18 cellular contexts compared by ENCODE assay signal in the genomic region with DNA sequence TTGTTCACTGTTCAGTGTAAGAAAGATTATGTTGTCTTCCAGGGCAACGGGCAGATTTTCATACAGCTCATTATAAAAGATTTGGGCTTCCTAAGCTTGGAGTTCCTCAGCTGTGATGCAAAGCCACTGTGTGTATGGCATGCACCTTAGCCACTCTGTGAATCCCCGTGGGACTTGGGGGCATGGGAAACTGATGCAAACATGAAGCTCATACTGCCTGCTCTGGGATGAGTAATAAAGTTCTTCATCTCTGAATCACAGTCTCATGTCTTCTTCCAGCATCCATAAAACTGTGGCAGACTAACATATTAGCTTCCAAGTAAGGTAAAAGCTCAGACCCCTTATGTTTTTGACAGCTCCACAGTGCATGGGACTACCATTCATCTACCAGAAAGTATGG.
DNase-seq lines count a peak whose midpoint lies in the region; ATAC-seq, FAIRE-seq and TF ChIP-seq lines count a peak whose summit lies in the region.
"Had no signal": no experiment of that assay in that cellular context is flagged by ENCODE, and none has a peak within 500 bp of the region (broad histone marks: within the 10 kb centered on the region; RNA-seq: fewer than 3 reads in every experiment).

No MANE protein-coding gene starts in this region.

- DNase-seq in right lobe of liver (no peak), HepG2 (ENCODE audit: low spot score) (no peak), astrocyte (ENCODE audit: low read depth) (peak; percentile 8), foreskin keratinocyte (peak; percentile 2 to 40), urothelium cell line (ENCODE audit: low spot score) (peak; percentile 35), germinal center (ENCODE audit: low spot score) (no peak), GM19239 (ENCODE audit: insufficient read length, low spot score) (no peak)
- DNase-seq in activated naive CD4-positive, alpha-beta T cell treated with Interleukin-2 at 50 U/mL for 16 hours: no peak
- DNase-seq: activated CD4-positive, CD25-positive, alpha-beta regulatory T cell treated with anti-CD3 and anti-CD28 coated beads, Interleukin-2, amount 50 U/mL, for 72 hours; amniotic stem cell; NCI-H1417; NCI-H2171 treated with DMSO at 0.1 percent for 48 hours; stomach had no signal

- H3K4me3 Mint-ChIP-seq in astrocyte (ENCODE audit: unreplicated experiment): no peak overlapping the region
- H3K4me3 Mint-ChIP-seq: natural killer cell treated with Interleukin-12 subunit alpha and Interleukin-12 subunit beta and Interleukin-15 and Interleukin-18, amount 100 ng/mL, for 72 hours had no signal

- TF ChIP-seq RAD21 in HepG2 (CRISPR knock-in tag; IDR thresholded peaks at IDR 0.05): no peak

- CTCF ChIA-PET in HepG2 (lab: Yijun Ruan, JAX; ENCODE audit: low intra/inter-chr PET ratio, low total read pairs): no interaction called here

- TF ChIP-seq EP300 in HepG2 (IDR thresholded peaks at IDR 0.05; ENCODE audit: low read depth in 2 of 2, low read length in 2 of 2) (no peak), HepG2 (CRISPR knock-in tag; IDR thresholded peaks at IDR 0.05; ENCODE audit: borderline replicate concordance) (no peak)

- H3K27ac ChIP-seq in right lobe of liver (peak overlapping the region; percentile 15 to 72 (median 26)), HepG2 (ENCODE audit: extremely low read length, insufficient read depth, low read length) (no peak overlapping the region), astrocyte (ENCODE audit: low read depth, low read length) (peak overlapping the region; percentile 27), foreskin keratinocyte (no peak overlapping the region)
- H3K27ac ChIP-seq: HL-60, stomach had no signal

- H2AFZ ChIP-seq in HepG2 (ENCODE audit: low read length) (no peak overlapping the region), astrocyte (ENCODE audit: low read depth, low read length) (no peak overlapping the region)

- in situ Hi-C loops in HepG2 (cut with HindIII; ENCODE audit: extremely low pct_ligation_motif_present, low pct_unique_long_range_greater_than_20kb): no loop called here

- H3K36me3 Mint-ChIP-seq in astrocyte (ENCODE audit: low read depth, unreplicated experiment): no peaks in the 10 kb centered on the region
- H3K36me3 Mint-ChIP-seq: natural killer cell treated with Interleukin-12 subunit alpha and Interleukin-12 subunit beta and Interleukin-15 and Interleukin-18, amount 100 ng/mL, for 72 hours had no signal

- no TSS peak for BruUV-seq in HepG2 (replicated peaks; lab: Mats Ljungman, UMichigan)

- no peak for TF ChIP-seq CTCF in right lobe of liver (IDR thresholded peaks at IDR 0.05)
- TF ChIP-seq CTCF in HepG2 (CRISPR knock-in tag; IDR thresholded peaks at IDR 0.05): no peak
- TF ChIP-seq CTCF in astrocyte (IDR thresholded peaks at IDR 0.05; ENCODE audit: insufficient read depth, low read depth, low read length): no peak
- no peak for TF ChIP-seq CTCF in foreskin keratinocyte (conservative IDR thresholded peaks at IDR 0.05)

- H3K9ac ChIP-seq in HepG2 (ENCODE audit: insufficient read depth, low read depth, low read length): no peak overlapping the region
- no peak overlapping the region for H3K9ac ChIP-seq in astrocyte (ENCODE audit: low read length)

- H3K27ac Mint-ChIP-seq in astrocyte (ENCODE audit: unreplicated experiment): peak overlapping the region; percentile 93
- H3K27ac Mint-ChIP-seq: natural killer cell treated with Interleukin-12 subunit alpha and Interleukin-12 subunit beta and Interleukin-15 and Interleukin-18, amount 100 ng/mL, for 72 hours had no signal

- ATAC-seq in right lobe of liver (peak in 1 of 4 donors; percentile 35), HepG2 (no peak), foreskin keratinocyte (peak; percentile 16)
- ATAC-seq: GM12878; natural killer cell treated with Interleukin-12 subunit alpha and Interleukin-12 subunit beta and Interleukin-15 and Interleukin-18, amount 100 ng/mL, for 72 hours had no signal

- H3K4me2 ChIP-seq in HepG2 (ENCODE audit: low read depth, low read length) (no peak overlapping the region), astrocyte (ENCODE audit: low read length) (peak overlapping the region; percentile 14)

- H3K79me2 ChIP-seq in HepG2 (ENCODE audit: insufficient read depth, low read length) (no peaks in the 10 kb centered on the region), astrocyte (ENCODE audit: insufficient read depth, low read length) (no peaks in the 10 kb centered on the region)

- no peaks in the 10 kb centered on the region for H3K27me3 Mint-ChIP-seq in astrocyte (ENCODE audit: low read depth, unreplicated experiment)

- H3K9me3 ChIP-seq in right lobe of liver (no peaks in the 10 kb centered on the region), HepG2 (ENCODE audit: low read length) (no peaks in the 10 kb centered on the region), astrocyte (ENCODE audit: insufficient read depth, low read depth, low read length) (no peaks in the 10 kb centered on the region)
- H3K9me3 ChIP-seq: stomach had no signal

- H3K4me3 ChIP-seq in right lobe of liver (no peak overlapping the region), HepG2 (replicated peaks in 1 of 3; ENCODE audit: insufficient read depth in 1 of 3, low read depth in 2 of 3, low read length in 3 of 3) (no peak overlapping the region), astrocyte (ENCODE audit: insufficient read depth, low read depth, low read length) (no peak overlapping the region)
- H3K4me3 ChIP-seq: GM12878, lung, stomach had no signal

- 75% methylated on average over 2 of the region's 2 CpGs for WGBS in right lobe of liver (ENCODE audit: insufficient coverage, low coverage, low lambda C conversion rate, missing lambda C conversion rate)
- WGBS in HepG2 (ENCODE audit: low lambda C conversion rate): 0% methylated on average over 2 of the region's 2 CpGs

- POLR2A ChIA-PET in HepG2 (lab: Yijun Ruan, JAX): no interaction called here

- no peaks in the 10 kb centered on the region for H3K27me3 ChIP-seq in right lobe of liver
- no peaks in the 10 kb centered on the region for H3K27me3 ChIP-seq in HepG2 (ENCODE audit: control insufficient read depth in 1 of 2, insufficient read depth in 2 of 2, low read length in 2 of 2)
- H3K27me3 ChIP-seq in astrocyte (ENCODE audit: insufficient read depth, low read length): no peaks in the 10 kb centered on the region
- H3K27me3 ChIP-seq in foreskin keratinocyte: peaks cover 2% of the 10 kb centered on the region
- H3K27me3 ChIP-seq: stomach had no signal

- peaks cover 7% of the 10 kb centered on the region for H3K9me3 Mint-ChIP-seq in astrocyte (ENCODE audit: unreplicated experiment)
- H3K9me3 Mint-ChIP-seq: natural killer cell treated with Interleukin-12 subunit alpha and Interleukin-12 subunit beta and Interleukin-15 and Interleukin-18, amount 100 ng/mL, for 72 hours had no signal

- H3K4me1 Mint-ChIP-seq in astrocyte (ENCODE audit: low read depth, unreplicated experiment): peaks cover 15% of the 10 kb centered on the region

- H4K20me1 ChIP-seq in HepG2 (ENCODE audit: insufficient read depth, low read length) (no peaks in the 10 kb centered on the region), astrocyte (ENCODE audit: insufficient read depth, low read length) (no peaks in the 10 kb centered on the region)

- intact Hi-C loops in right lobe of liver (cut with DNase I): no loop called here
- intact Hi-C loops in HepG2 (cut with micrococcal nuclease; ENCODE audit: unreplicated experiment): no loop called here

- TF ChIP-seq POLR2A in right lobe of liver (IDR thresholded peaks at IDR 0.05) (no peak), HepG2 (IDR thresholded peaks at IDR 0.05; ENCODE audit: insufficient read depth in 1 of 2, low read depth in 2 of 2, low read length in 2 of 2) (no peak)

- FAIRE-seq in HepG2 (lab: Jason Lieb, UNC) (no peak), astrocyte (lab: Jason Lieb, UNC) (peak; percentile 79), urothelium cell line (lab: Jason Lieb, UNC) (no peak), GM19239 (lab: Jason Lieb, UNC) (no peak)
- FAIRE-seq: A204.1, GM12878 had no signal

- H3K4me1 ChIP-seq in right lobe of liver (peaks cover 0 to 14% (median 0%) of the 10 kb centered on the region in 4 donors), HepG2 (ENCODE audit: insufficient read depth, low read length) (no peaks in the 10 kb centered on the region), astrocyte (ENCODE audit: insufficient read depth, low read length) (no peaks in the 10 kb centered on the region), foreskin keratinocyte (no peaks in the 10 kb centered on the region)
- H3K4me1 ChIP-seq: stomach had no signal

- no peaks in the 10 kb centered on the region for H3K36me3 ChIP-seq in right lobe of liver
- no peaks in the 10 kb centered on the region for H3K36me3 ChIP-seq in HepG2 (replicated peaks in 1 of 2; ENCODE audit: control insufficient read depth in 1 of 2, insufficient read depth in 2 of 2, low read length in 2 of 2)
- no peaks in the 10 kb centered on the region for H3K36me3 ChIP-seq in astrocyte (ENCODE audit: insufficient read depth, low read length)
- H3K36me3 ChIP-seq: stomach had no signal

TF ChIP-seq in HepG2, 621 proteins besides CTCF, POLR2A, EP300 and RAD21:
- TF ChIP-seq DNMT1 (CRISPR knock-in tag; IDR thresholded peaks at IDR 0.05) (no peak), TFE3 (CRISPR knock-in tag; IDR thresholded peaks at IDR 0.05) (no peak), ZFP37 (CRISPR knock-in tag; IDR thresholded peaks at IDR 0.05; ENCODE audit: borderline replicate concordance) (no peak), ZNF772 (CRISPR knock-in tag; IDR thresholded peaks at IDR 0.05) (no peak), ZNF251 (CRISPR knock-in tag; IDR thresholded peaks at IDR 0.05) (no peak), HDAC6 (IDR thresholded peaks at IDR 0.05; ENCODE audit: low read depth, low read length) (no peak), PAX8 (CRISPR knock-in tag; IDR thresholded peaks at IDR 0.05; ENCODE audit: borderline replicate concordance) (no peak)
TF ChIP-seq in HepG2: peak in this region for 0.

Comparison
In these comparisons a context has a peak if more than half of its experiments do, and no peak if none do; other contexts are left out.
1. H3K27ac ChIP-seq: peak in right lobe of liver (3 of 3) and astrocyte (single experiment); none in HepG2 (single experiment) and foreskin keratinocyte (single experiment).
2. DNase-seq: peak in astrocyte (single experiment), foreskin keratinocyte (2 of 2) and urothelium cell line (single experiment); none in right lobe of liver (0 of 3), HepG2 (single experiment), germinal center (single experiment), activated naive CD4-positive, alpha-beta T cell treated with Interleukin-2 at 50 U/mL for 16 hours (single experiment) and GM19239 (single experiment).